1 cellular context compared by ENCODE assay signal in the genomic region with DNA sequence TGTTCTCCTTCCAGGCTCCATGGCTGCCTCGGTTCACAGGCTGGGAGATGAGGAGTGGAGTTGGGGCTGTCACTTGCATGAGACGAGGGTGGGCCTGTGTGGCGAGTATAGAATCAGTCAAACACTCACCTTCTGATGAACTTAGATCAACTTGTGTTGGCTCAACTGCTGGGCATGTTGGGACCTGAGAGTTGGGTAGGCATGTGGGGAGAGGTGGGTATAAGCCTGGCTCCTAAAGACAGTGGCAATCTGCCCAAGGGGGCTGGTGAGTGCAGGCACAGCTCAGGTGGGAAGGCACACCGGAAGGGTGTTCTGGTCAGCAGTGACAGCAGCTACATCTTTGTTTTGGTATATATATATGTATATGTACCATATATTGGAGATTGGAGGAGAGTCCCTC.
TF ChIP-seq lines count a peak whose summit lies in the region.

No MANE protein-coding gene starts in this region.

TF ChIP-seq in WTC11, 78 proteins besides CTCF, POLR2A, EP300 and RAD21:
- TF ChIP-seq NFYB (CRISPR knock-in tag; conservative IDR thresholded peaks at IDR 0.05; ENCODE audit: low read depth) (no peak), ETV6 (CRISPR knock-in tag; IDR thresholded peaks at IDR 0.05) (no peak), SMAD3 (CRISPR knock-in tag; IDR thresholded peaks at IDR 0.05; ENCODE audit: borderline replicate concordance) (no peak), ATF1 (CRISPR knock-in tag; IDR thresholded peaks at IDR 0.05) (no peak), SP1 (CRISPR knock-in tag; conservative IDR thresholded peaks at IDR 0.05) (no peak), TEAD4 (CRISPR knock-in tag; IDR thresholded peaks at IDR 0.05) (no peak), FOXK1 (CRISPR knock-in tag; IDR thresholded peaks at IDR 0.05) (no peak), MYBL2 (CRISPR knock-in tag; IDR thresholded peaks at IDR 0.05) (no peak), ZNF138 (CRISPR knock-in tag; conservative IDR thresholded peaks at IDR 0.05) (no peak), CREB1 (CRISPR knock-in tag; IDR thresholded peaks at IDR 0.05) (no peak), RORB (CRISPR knock-in tag; IDR thresholded peaks at IDR 0.05) (no peak), CBFB (CRISPR knock-in tag; IDR thresholded peaks at IDR 0.05; ENCODE audit: low read depth) (no peak)
- TF ChIP-seq, protein P1, sequence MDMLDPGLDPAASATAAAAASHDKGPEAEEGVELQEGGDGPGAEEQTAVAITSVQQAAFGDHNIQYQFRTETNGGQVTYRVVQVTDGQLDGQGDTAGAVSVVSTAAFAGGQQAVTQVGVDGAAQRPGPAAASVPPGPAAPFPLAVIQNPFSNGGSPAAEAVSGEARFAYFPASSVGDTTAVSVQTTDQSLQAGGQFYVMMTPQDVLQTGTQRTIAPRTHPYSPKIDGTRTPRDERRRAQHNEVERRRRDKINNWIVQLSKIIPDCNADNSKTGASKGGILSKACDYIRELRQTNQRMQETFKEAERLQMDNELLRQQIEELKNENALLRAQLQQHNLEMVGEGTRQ (CRISPR knock-in tag; IDR thresholded peaks at IDR 0.05): no peak
- TF ChIP-seq, protein P2, sequence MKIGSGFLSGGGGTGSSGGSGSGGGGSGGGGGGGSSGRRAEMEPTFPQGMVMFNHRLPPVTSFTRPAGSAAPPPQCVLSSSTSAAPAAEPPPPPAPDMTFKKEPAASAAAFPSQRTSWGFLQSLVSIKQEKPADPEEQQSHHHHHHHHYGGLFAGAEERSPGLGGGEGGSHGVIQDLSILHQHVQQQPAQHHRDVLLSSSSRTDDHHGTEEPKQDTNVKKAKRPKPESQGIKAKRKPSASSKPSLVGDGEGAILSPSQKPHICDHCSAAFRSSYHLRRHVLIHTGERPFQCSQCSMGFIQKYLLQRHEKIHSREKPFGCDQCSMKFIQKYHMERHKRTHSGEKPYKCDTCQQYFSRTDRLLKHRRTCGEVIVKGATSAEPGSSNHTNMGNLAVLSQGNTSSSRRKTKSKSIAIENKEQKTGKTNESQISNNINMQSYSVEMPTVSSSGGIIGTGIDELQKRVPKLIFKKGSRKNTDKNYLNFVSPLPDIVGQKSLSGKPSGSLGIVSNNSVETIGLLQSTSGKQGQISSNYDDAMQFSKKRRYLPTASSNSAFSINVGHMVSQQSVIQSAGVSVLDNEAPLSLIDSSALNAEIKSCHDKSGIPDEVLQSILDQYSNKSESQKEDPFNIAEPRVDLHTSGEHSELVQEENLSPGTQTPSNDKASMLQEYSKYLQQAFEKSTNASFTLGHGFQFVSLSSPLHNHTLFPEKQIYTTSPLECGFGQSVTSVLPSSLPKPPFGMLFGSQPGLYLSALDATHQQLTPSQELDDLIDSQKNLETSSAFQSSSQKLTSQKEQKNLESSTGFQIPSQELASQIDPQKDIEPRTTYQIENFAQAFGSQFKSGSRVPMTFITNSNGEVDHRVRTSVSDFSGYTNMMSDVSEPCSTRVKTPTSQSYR (CRISPR knock-in tag; IDR thresholded peaks at IDR 0.05): no peak
- TF ChIP-seq, protein P3, sequence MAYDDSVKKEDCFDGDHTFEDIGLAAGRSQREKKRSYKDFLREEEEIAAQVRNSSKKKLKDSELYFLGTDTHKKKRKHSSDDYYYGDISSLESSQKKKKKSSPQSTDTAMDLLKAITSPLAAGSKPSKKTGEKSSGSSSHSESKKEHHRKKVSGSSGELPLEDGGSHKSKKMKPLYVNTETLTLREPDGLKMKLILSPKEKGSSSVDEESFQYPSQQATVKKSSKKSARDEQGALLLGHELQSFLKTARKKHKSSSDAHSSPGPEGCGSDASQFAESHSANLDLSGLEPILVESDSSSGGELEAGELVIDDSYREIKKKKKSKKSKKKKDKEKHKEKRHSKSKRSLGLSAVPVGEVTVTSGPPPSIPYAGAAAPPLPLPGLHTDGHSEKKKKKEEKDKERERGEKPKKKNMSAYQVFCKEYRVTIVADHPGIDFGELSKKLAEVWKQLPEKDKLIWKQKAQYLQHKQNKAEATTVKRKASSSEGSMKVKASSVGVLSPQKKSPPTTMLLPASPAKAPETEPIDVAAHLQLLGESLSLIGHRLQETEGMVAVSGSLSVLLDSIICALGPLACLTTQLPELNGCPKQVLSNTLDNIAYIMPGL (CRISPR knock-in tag; IDR thresholded peaks at IDR 0.05): no peak
- TF ChIP-seq, protein P4, sequence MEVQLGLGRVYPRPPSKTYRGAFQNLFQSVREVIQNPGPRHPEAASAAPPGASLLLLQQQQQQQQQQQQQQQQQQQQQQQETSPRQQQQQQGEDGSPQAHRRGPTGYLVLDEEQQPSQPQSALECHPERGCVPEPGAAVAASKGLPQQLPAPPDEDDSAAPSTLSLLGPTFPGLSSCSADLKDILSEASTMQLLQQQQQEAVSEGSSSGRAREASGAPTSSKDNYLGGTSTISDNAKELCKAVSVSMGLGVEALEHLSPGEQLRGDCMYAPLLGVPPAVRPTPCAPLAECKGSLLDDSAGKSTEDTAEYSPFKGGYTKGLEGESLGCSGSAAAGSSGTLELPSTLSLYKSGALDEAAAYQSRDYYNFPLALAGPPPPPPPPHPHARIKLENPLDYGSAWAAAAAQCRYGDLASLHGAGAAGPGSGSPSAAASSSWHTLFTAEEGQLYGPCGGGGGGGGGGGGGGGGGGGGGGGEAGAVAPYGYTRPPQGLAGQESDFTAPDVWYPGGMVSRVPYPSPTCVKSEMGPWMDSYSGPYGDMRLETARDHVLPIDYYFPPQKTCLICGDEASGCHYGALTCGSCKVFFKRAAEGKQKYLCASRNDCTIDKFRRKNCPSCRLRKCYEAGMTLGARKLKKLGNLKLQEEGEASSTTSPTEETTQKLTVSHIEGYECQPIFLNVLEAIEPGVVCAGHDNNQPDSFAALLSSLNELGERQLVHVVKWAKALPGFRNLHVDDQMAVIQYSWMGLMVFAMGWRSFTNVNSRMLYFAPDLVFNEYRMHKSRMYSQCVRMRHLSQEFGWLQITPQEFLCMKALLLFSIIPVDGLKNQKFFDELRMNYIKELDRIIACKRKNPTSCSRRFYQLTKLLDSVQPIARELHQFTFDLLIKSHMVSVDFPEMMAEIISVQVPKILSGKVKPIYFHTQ (CRISPR knock-in tag; IDR thresholded peaks at IDR 0.05): no peak
- TF ChIP-seq, protein P5, sequence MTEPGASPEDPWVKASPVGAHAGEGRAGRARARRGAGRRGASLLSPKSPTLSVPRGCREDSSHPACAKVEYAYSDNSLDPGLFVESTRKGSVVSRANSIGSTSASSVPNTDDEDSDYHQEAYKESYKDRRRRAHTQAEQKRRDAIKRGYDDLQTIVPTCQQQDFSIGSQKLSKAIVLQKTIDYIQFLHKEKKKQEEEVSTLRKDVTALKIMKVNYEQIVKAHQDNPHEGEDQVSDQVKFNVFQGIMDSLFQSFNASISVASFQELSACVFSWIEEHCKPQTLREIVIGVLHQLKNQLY (CRISPR knock-in tag; IDR thresholded peaks at IDR 0.05): no peak
